In genomic region chr16:89701425-89702406, GRCh38 we compare ENCODE assay signal across 8 cellular contexts. TPM values are rescaled to one million over a fixed set of nuclear protein-coding genes. Genes with fewer than 3 reads are reported as not detected.
DNase-seq lines count a peak whose midpoint lies in the region; FAIRE-seq and TF ChIP-seq lines count a peak whose summit lies in the region.

Gene SPATA2L, minus strand, starts transcription at chr16:89701705. Its CDS starts 473 bp downstream, at chr16:89701232.

- peaks cover 13 to 14% of the 10 kb centered on the region in 2 experiments for H3K4me1 Mint-ChIP-seq in H9

- DNase-seq in GM03348 (ENCODE audit: low spot score) (peak; percentile 96), H9 (peak; percentile 98), MM.1S (peak; percentile 91), SJCRH30 (peak; percentile 93), frontal cortex (ENCODE audit: low spot score in 2 of 2) (peak; percentile 90 to 93), suprapubic skin (ENCODE audit: low spot score in 2 of 2) (peak; percentile 93 to 94)
- peak; percentile 92 to 99 (median 97) for DNase-seq in activated naive CD4-positive, alpha-beta T cell (lab: John Stamatoyannopoulos, UW)

- no peak within 1 kb of the TSS for H2AFZ ChIP-seq in H9 (ENCODE audit: low read length)
- H2AFZ ChIP-seq in MM.1S (ENCODE audit: low read length), result no peak within 1 kb of the TSS

- H3K4me3 ChIP-seq in MM.1S (ENCODE audit: low read length) (peak within 1 kb of the TSS; percentile 66), SJCRH30 (peak within 1 kb of the TSS; percentile 63), neutrophil (ENCODE audit: low read depth in 1 of 2, low read length in 1 of 2) (peak within 1 kb of the TSS; percentile 64 to 96), suprapubic skin (peak within 1 kb of the TSS; percentile 81)

- H3K9me2 ChIP-seq in MM.1S (replicated peaks; ENCODE audit: insufficient read depth, low read length), result no peaks in the 10 kb centered on the region

- H3K4ac ChIP-seq in H9 (ENCODE audit: low read depth, low read length), result no peak within 1 kb of the TSS; the same call in 1 of the 2 replicates

- no peak within 1 kb of the TSS for H2BK15ac ChIP-seq in H9 (ENCODE audit: low read depth, low read length)

- H3K18ac ChIP-seq in H9 (ENCODE audit: insufficient read length, low read depth, low read length), result peak within 1 kb of the TSS; percentile 45

- peaks cover 11% of the 10 kb centered on the region for H3K23me2 ChIP-seq in H9 (ENCODE audit: insufficient read length, low read depth, low read length, poor library complexity, severe bottlenecking)

- H3K36me3 Mint-ChIP-seq in H9 (ENCODE audit: insufficient read depth in 1 of 3, low read depth in 3 of 3), result peaks cover 4 to 17% (median 10%) of the 10 kb centered on the region in 3 experiments; a peak in 6 of 7 replicates

- H3K23ac ChIP-seq in H9 (ENCODE audit: insufficient read length, low read depth, low read length), result no peak within 1 kb of the TSS

- peak within 1 kb of the TSS; percentile 72 for H3K14ac ChIP-seq in H9 (ENCODE audit: insufficient read depth, low read length)

- no peak within 1 kb of the TSS for H3K56ac ChIP-seq in H9 (ENCODE audit: insufficient read length, low read depth, low read length)

- H3K36me3 ChIP-seq in MM.1S (replicated peaks; ENCODE audit: insufficient read depth, low read length) (no peaks in the 10 kb centered on the region), SJCRH30 (no peaks in the 10 kb centered on the region), neutrophil (peaks cover 14% of the 10 kb centered on the region), suprapubic skin (peaks cover 14% of the 10 kb centered on the region)

- H2BK12ac ChIP-seq in H9 (ENCODE audit: insufficient read length, low read depth, low read length), result no peak within 1 kb of the TSS

- H3K9me3 ChIP-seq in H9 (ENCODE audit: control insufficient read depth, low read depth, low read length) (no peaks in the 10 kb centered on the region), MM.1S (replicated peaks; ENCODE audit: insufficient read depth, low read length) (no peaks in the 10 kb centered on the region), SJCRH30 (replicated peaks) (no peaks in the 10 kb centered on the region), neutrophil (no peaks in the 10 kb centered on the region), suprapubic skin (no peaks in the 10 kb centered on the region)

- TF ChIP-seq POLR2A in suprapubic skin (IDR thresholded peaks at IDR 0.05), result peak; percentile 57 to 68

- peaks cover 27% of the 10 kb centered on the region for H3K27me3 Mint-ChIP-seq in H9 (ENCODE audit: low read depth)

- H3K4me1 ChIP-seq in H9 (ENCODE audit: insufficient read depth, low read length) (no peaks in the 10 kb centered on the region), MM.1S (ENCODE audit: low read length) (0 out of 2 replicates have a peak, but pooled peaks cover 3% of the 10 kb centered on the region), SJCRH30 (peaks cover 23% of the 10 kb centered on the region), neutrophil (ENCODE audit: control insufficient read depth in 1 of 2, insufficient read depth in 1 of 2, low read depth in 1 of 2, low read length in 1 of 2) (peaks cover 22 to 36% of the 10 kb centered on the region in 2 experiments), suprapubic skin (peaks cover 31% of the 10 kb centered on the region)

- H3K27ac ChIP-seq in H9 (ENCODE audit: insufficient read length, low read depth, low read length), result no peak within 1 kb of the TSS
- peak within 1 kb of the TSS; percentile 86 for H3K27ac ChIP-seq in MM.1S (ENCODE audit: low read length)
- no peak within 1 kb of the TSS for H3K27ac ChIP-seq in SJCRH30
- H3K27ac ChIP-seq in neutrophil, result peak within 1 kb of the TSS; percentile 94
- peak within 1 kb of the TSS; percentile 76 for H3K27ac ChIP-seq in suprapubic skin

- no peak within 1 kb of the TSS for H3K9ac ChIP-seq in H9 (ENCODE audit: extremely low read depth, insufficient read length, low read length)
- H3K9ac ChIP-seq in MM.1S (ENCODE audit: low read length), result peak within 1 kb of the TSS; percentile 75

- no peaks in the 10 kb centered on the region for H4K20me1 ChIP-seq in H9 (ENCODE audit: control insufficient read depth, insufficient read depth, insufficient read length)
- no peaks in the 10 kb centered on the region for H4K20me1 ChIP-seq in MM.1S (ENCODE audit: insufficient read depth, low read length)

- H3F3A ChIP-seq in MM.1S (ENCODE audit: insufficient read depth, low read length), result peaks cover 6% of the 10 kb centered on the region; the same call in 1 of the 2 replicates

- H3K27me3 ChIP-seq in H9 (ENCODE audit: insufficient read depth, low read length) (no peaks in the 10 kb centered on the region), MM.1S (replicated peaks; ENCODE audit: insufficient read depth, low read length) (no peaks in the 10 kb centered on the region), SJCRH30 (no peaks in the 10 kb centered on the region), neutrophil (peaks cover 7% of the 10 kb centered on the region), suprapubic skin (no peaks in the 10 kb centered on the region)

- H3K4me2 ChIP-seq in H9 (ENCODE audit: insufficient read depth, insufficient read length, low read length), result peak within 1 kb of the TSS; percentile 42
- H3K4me2 ChIP-seq in MM.1S (ENCODE audit: low read depth, low read length), result peak within 1 kb of the TSS; percentile 78

- H3K79me2 ChIP-seq in H9 (ENCODE audit: insufficient read depth, low read length), result no peaks in the 10 kb centered on the region
- H3K79me2 ChIP-seq in MM.1S (ENCODE audit: low read length), result no peaks in the 10 kb centered on the region; the same call in 1 of the 2 replicates

- no peak for TF ChIP-seq EP300 in suprapubic skin (IDR thresholded peaks at IDR 0.05)

- no peak within 1 kb of the TSS for H2AK5ac ChIP-seq in H9 (ENCODE audit: insufficient read length, low read length)

- H4K8ac ChIP-seq in H9 (replicated peaks; ENCODE audit: insufficient read length, low read depth, low read length), result no peak within 1 kb of the TSS

- H4K5ac ChIP-seq in H9 (ENCODE audit: insufficient read length, low read depth, low read length), result no peak within 1 kb of the TSS

- H3K4me3 Mint-ChIP-seq in H9, result peak within 1 kb of the TSS; percentile 76 to 81

- no peak within 1 kb of the TSS for H3T11ph ChIP-seq in H9 (ENCODE audit: low read length)

- no peak within 1 kb of the TSS for H2BK120ac ChIP-seq in H9 (ENCODE audit: low read depth, low read length, poor library complexity, severe bottlenecking)

- H2BK5ac ChIP-seq in H9 (ENCODE audit: insufficient read length, low read length), result no peak within 1 kb of the TSS

- no peaks in the 10 kb centered on the region for H3K79me1 ChIP-seq in H9 (ENCODE audit: insufficient read depth, low read depth, low read length, poor library complexity, severe bottlenecking)

- H2BK20ac ChIP-seq in H9 (ENCODE audit: low read depth, low read length, poor library complexity, severe bottlenecking), result no peak within 1 kb of the TSS

- H3K27ac Mint-ChIP-seq in H9, result peak within 1 kb of the TSS in 1 of 3 experiments; percentile 64; a peak in 1 of 7 replicates

- no peak for FAIRE-seq in frontal cortex (lab: Jason Lieb, UNC)

- TF ChIP-seq CTCF in H9 (conservative IDR thresholded peaks at IDR 0.05) (peak; percentile 12; the same call in 1 of the 3 replicates), MM.1S (IDR thresholded peaks at IDR 0.05; ENCODE audit: low read length) (no peak), neutrophil (IDR thresholded peaks at IDR 0.05) (peak; percentile 70), suprapubic skin (IDR thresholded peaks at IDR 0.05) (no peak)

- no CpG with 5 or more reads among the region's 97 CpGs for WGBS in H9 (ENCODE audit: extremely low coverage, insufficient read length, low lambda C conversion rate)
- WGBS in suprapubic skin, result under 1% methylated on average over 30 of the region's 97 CpGs

- H3K9me3 Mint-ChIP-seq in H9, result no peaks in the 10 kb centered on the region

- H4K91ac ChIP-seq in H9 (ENCODE audit: insufficient read length, low read depth, low read length), result no peak within 1 kb of the TSS

RNA-seq across cellular contexts. Expression of gene SPATA2L, which starts in this region (rescaled TPM):
- total RNA-seq in H9 (2021) (27.1 and 27.4 TPM in 2 replicates), frontal cortex (20.0 TPM), suprapubic skin (10 to 100 TPM; 14.1 to 32.3 (median 21.5) TPM)
- 6.0 and 7.2 TPM in 2 replicates for total RNA-seq in SJCRH30 (2014; rRNA removed; shearing (Covaris generic))

Comparison
In these comparisons a context has a peak if more than half of its experiments do, and no peak if none do; other contexts are left out.
1. H3K27ac ChIP-seq: peak in MM.1S (single experiment), neutrophil (single experiment) and suprapubic skin (single experiment); none in H9 (single experiment) and SJCRH30 (single experiment).
2. CTCF ChIP-seq: peak in H9 (single experiment) and neutrophil (single experiment); none in MM.1S (single experiment) and suprapubic skin (0 of 2).
3. Peak in every context shown above with its lines, with median percentiles within 50 percentile points of each other: DNase-seq and H3K4me3 ChIP-seq.